21 cellular contexts compared by ENCODE assay signal in the genomic region with DNA sequence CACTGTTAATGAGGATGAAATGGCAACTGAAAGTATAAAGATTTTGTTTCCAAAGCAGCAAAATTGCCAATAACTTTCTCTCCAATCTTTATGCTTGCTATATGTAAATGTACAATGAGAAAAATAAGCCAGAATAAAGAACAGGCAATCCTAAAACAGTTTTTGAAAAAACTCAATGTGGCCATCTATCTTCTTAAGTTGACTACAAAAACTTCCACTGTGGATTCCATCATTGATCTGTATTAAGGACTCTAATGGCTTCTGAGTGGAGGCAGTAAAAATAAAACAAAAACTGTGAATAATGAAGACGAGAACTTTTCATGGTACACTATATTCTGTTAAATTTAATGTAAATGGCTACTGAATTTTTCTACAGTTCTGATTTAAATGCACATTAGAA.
"Had no signal": no experiment of that assay in that cellular context is flagged by ENCODE, and none has a peak within 500 bp of the region (broad histone marks: within the 10 kb centered on the region; RNA-seq: fewer than 3 reads in every experiment).

No MANE protein-coding gene starts in this region.

- H3K36me3 Mint-ChIP-seq: activated naive CD4-positive, alpha-beta T cell treated with anti-CD3 and anti-CD28 coated beads, Interleukin-2, amount 50 U/mL, for 72 hours had no signal

- H3K9me3 Mint-ChIP-seq: activated naive CD4-positive, alpha-beta T cell treated with anti-CD3 and anti-CD28 coated beads, Interleukin-2, amount 50 U/mL, for 72 hours; activated T-helper 17 cell treated with anti-CD3 and anti-CD28 coated beads, Interleukin-2, amount 50 U/mL, for 72 hours; central memory CD8-positive, alpha-beta T cell; nephron progenitor cell had no signal

- H3K27ac Mint-ChIP-seq: activated naive CD4-positive, alpha-beta T cell treated with anti-CD3 and anti-CD28 coated beads, Interleukin-2, amount 50 U/mL, for 72 hours; activated T-helper 17 cell treated with anti-CD3 and anti-CD28 coated beads, Interleukin-2, amount 50 U/mL, for 72 hours; nephron progenitor cell had no signal

- ATAC-seq: activated naive CD4-positive, alpha-beta T cell treated with anti-CD3 and anti-CD28 coated beads, Interleukin-2, amount 50 U/mL, for 72 hours; activated T-helper 17 cell treated with anti-CD3 and anti-CD28 coated beads, Interleukin-2, amount 50 U/mL, for 72 hours; left colon had no signal

- H3K4me3 ChIP-seq: coronary artery, esophagus squamous epithelium, heart right ventricle, testis had no signal

- H3K4me3 Mint-ChIP-seq: activated T-helper 17 cell treated with anti-CD3 and anti-CD28 coated beads, Interleukin-2, amount 50 U/mL, for 72 hours; central memory CD8-positive, alpha-beta T cell; nephron progenitor cell had no signal

- H3K27me3 Mint-ChIP-seq: activated T-helper 17 cell treated with anti-CD3 and anti-CD28 coated beads, Interleukin-2, amount 50 U/mL, for 72 hours had no signal

- H3K4me1 Mint-ChIP-seq: activated T-helper 17 cell treated with anti-CD3 and anti-CD28 coated beads, Interleukin-2, amount 50 U/mL, for 72 hours; central memory CD8-positive, alpha-beta T cell had no signal

- DNase-seq: activated CD4-positive, alpha-beta T cell treated with anti-CD3 and anti-CD28 coated beads for 1 hour; activated CD4-positive, alpha-beta T cell treated with anti-CD3 and anti-CD28 coated beads, Interleukin-2, amount 50 U/mL, for 1 hour; activated T-cell treated with anti-CD3 and anti-CD28 coated beads, Interleukin-2, amount 50 U/mL, for 1 hour; aorta; brain microvascular endothelial cell; esophagus squamous epithelium; heart right ventricle; left colon; mesenchymal stem cell; nephron progenitor cell; occipital lobe; posterior cingulate gyrus; stimulated activated CD4-positive, alpha-beta T cell treated with anti-CD3 and anti-CD28 coated beads, Interleukin-2, amount 100 ng/mL, for 48 hours; stimulated activated naive CD4-positive, alpha-beta T cell; T-helper 1 cell; testis; trophoblast cell had no signal
